8 cellular contexts compared by ENCODE assay signal in the genomic region with DNA sequence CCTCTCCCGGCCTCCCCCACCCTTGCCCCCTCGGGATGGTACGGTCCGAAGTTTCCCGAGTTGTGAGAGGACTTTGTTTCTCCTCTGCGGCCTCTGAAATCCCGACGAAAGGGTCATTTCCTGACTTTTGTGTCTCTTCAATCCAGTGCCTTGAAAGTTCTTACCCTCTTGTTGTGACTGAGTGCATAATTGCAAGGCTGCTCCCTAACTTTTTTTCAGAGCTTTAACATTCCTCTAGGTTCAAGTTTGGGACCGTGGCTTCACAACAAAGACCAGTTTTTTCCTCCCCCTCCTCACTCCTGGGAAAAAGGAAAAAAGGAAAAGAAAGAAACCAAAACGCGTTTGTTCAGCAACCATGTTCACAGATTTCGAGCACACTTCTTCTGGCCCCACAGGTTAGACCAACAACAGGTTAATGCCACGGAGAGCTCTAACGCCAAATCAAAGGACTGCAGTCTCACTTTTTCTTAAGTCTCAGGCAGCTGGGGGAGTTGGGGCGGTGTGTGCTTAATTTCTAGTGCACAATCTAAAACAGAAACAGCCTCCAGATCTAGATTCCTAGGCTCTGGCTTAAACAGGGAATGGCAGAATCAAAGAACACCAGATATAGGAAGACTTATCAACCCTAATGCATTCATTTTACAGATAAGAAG.
DNase-seq lines count a peak whose midpoint lies in the region; ATAC-seq and TF ChIP-seq lines count a peak whose summit lies in the region.

No MANE protein-coding gene starts in this region.

- H3K4me3 ChIP-seq in HUES64 (ENCODE audit: low read length) (peak overlapping the region; percentile 65), colonic mucosa (peak overlapping the region; percentile 37), mesodermal cell (ENCODE audit: extremely low read depth, insufficient read depth, low read length, poor library complexity, severe bottlenecking) (peak overlapping the region; percentile 39)

- H3K9me3 ChIP-seq in HUES64 (ENCODE audit: insufficient read depth, low read depth, low read length) (no peaks in the 10 kb centered on the region), colonic mucosa (no peaks in the 10 kb centered on the region), mesodermal cell (ENCODE audit: control insufficient read depth, low read length) (no peaks in the 10 kb centered on the region)

- TF ChIP-seq CTCF in 22Rv1 (IDR thresholded peaks at IDR 0.05), result no peak
- no peak for TF ChIP-seq CTCF in colonic mucosa (IDR thresholded peaks at IDR 0.05)

- H3K4me1 ChIP-seq in HUES64 (ENCODE audit: insufficient read depth, low read length) (peaks cover 41% of the 10 kb centered on the region), colonic mucosa (peaks cover 5% of the 10 kb centered on the region), mesodermal cell (ENCODE audit: control insufficient read depth, insufficient read depth, low read length, poor library complexity, severe bottlenecking) (peaks cover 43% of the 10 kb centered on the region)

- H3K9ac ChIP-seq in HUES64 (ENCODE audit: low read depth, low read length) (peak overlapping the region; percentile 86), colonic mucosa (ENCODE audit: low read depth in 2 of 2, low read length in 2 of 2) (peak overlapping the region; percentile 75 to 84)

- peak overlapping the region; percentile 86 for H3K27ac ChIP-seq in 22Rv1
- H3K27ac ChIP-seq in HUES64 (ENCODE audit: low read depth, low read length), result peak overlapping the region; percentile 90
- peak overlapping the region; percentile 84 for H3K27ac ChIP-seq in colonic mucosa
- H3K27ac ChIP-seq in mesodermal cell (ENCODE audit: low read depth, low read length, severe bottlenecking), result peak overlapping the region; percentile 99

- 2% methylated on average over 15 of the region's 15 CpGs for WGBS in HUES64
- 0 to 1% methylated on average over 5 to 8 of the region's 15 CpGs for WGBS in mesodermal cell (ENCODE audit: insufficient coverage in 2 of 2), 2 experiments

- no peak for ATAC-seq in GM21381 (IDR thresholded peaks at IDR 0.05; ENCODE audit: unreplicated experiment)
- no peak for ATAC-seq in GM21576 (IDR thresholded peaks at IDR 0.05; ENCODE audit: unreplicated experiment)

- intact Hi-C loops in colonic mucosa (cut with DNase I), result loop anchor here (10.0 kb wide), 2 partner anchors 51 to 181 kb away; partner anchors contain the start of gene SPRED1

- DNase-seq in colonic mucosa, result peak; percentile 71
- DNase-seq in cerebellar nuclear complex (lab: John Stamatoyannopoulos, UW), result no peak
- no peak for DNase-seq in stimulated activated CD4-positive, alpha-beta T cell treated with anti-CD3 and anti-CD28 coated beads, Interleukin-2, amount 100 ng/mL, for 24 hours

- H3K36me3 ChIP-seq in HUES64 (ENCODE audit: insufficient read depth, low read length), result no peaks in the 10 kb centered on the region
- H3K36me3 ChIP-seq in colonic mucosa, result no peaks in the 10 kb centered on the region
- H3K36me3 ChIP-seq in mesodermal cell (ENCODE audit: control insufficient read depth, insufficient read depth, low read length), result no peaks in the 10 kb centered on the region

- H3K27me3 ChIP-seq in HUES64 (ENCODE audit: insufficient read depth, low read length) (peaks cover 68% of the 10 kb centered on the region), colonic mucosa (no peaks in the 10 kb centered on the region)
